Comparison of ENCODE assay signal across 25 cellular contexts in the genomic region with DNA sequence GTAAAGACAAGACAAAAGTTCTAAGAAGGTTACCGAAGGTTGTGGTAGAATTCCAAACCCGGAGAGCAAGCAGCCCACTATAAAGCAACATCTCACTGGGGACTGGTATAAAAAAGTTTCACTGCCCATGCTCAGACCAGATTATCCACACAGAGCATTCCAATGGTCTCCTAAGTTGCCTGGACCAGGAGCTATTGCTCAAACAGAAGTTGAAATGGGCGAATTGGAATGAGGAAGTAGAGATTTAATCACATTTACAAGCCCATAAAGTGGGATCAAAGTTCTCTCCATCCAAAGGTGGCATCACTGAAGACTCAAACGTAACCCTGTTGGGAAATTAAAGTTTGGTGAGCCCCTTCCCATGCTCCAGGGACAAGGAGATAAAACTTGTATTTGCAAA. TPM values are rescaled to one million over a fixed set of nuclear protein-coding genes. Genes with fewer than 3 reads are reported as not detected.
DNase-seq lines count a peak whose midpoint lies in the region; ATAC-seq and TF ChIP-seq lines count a peak whose summit lies in the region.
"Had no signal": no experiment of that assay in that cellular context is flagged by ENCODE, and none has a peak within 500 bp of the region (broad histone marks: within the 10 kb centered on the region; RNA-seq: fewer than 3 reads in every experiment).

No MANE protein-coding gene starts in this region.

- H3K27me3 ChIP-seq in SK-N-SH (ENCODE audit: insufficient read depth) (no peaks in the 10 kb centered on the region), lower lobe of right lung (ENCODE audit: low read depth) (no peaks in the 10 kb centered on the region)
- H3K27me3 ChIP-seq: body of pancreas, neutrophil, upper lobe of right lung had no signal

- H3K9me3 ChIP-seq in SK-N-SH (peaks cover 7% of the 10 kb centered on the region), lower lobe of right lung (no peaks in the 10 kb centered on the region)
- H3K9me3 ChIP-seq: body of pancreas, neutrophil, upper lobe of right lung had no signal

- H3K9ac ChIP-seq in SK-N-SH: no peak overlapping the region

- H3K4me2 ChIP-seq in SK-N-SH: no peak overlapping the region

- H3K9me2 ChIP-seq in SK-N-SH: peaks cover 3% of the 10 kb centered on the region; the same call in 1 of the 2 replicates

- H2AFZ ChIP-seq in SK-N-SH (ENCODE audit: low read depth): 0 out of 2 replicates have a peak overlapping the region, but pooled peaks have one; percentile 18

- no peak for TF ChIP-seq CTCF in AG09309 (IDR thresholded peaks at IDR 0.05; ENCODE audit: control insufficient read depth, insufficient read depth, low read depth, low read length, missing control alignments)
- no peak for TF ChIP-seq CTCF in SK-N-SH (IDR thresholded peaks at IDR 0.05)
- no peak for TF ChIP-seq CTCF in lower lobe of right lung (IDR thresholded peaks at IDR 0.05)

- H3K4me1 ChIP-seq in SK-N-SH (ENCODE audit: control insufficient read depth in 1 of 2, insufficient read depth in 2 of 2, low read depth in 1 of 2, low read length in 1 of 2): peaks cover 0 to 3% of the 10 kb centered on the region in 2 experiments; a peak in 2 of 4 replicates
- H3K4me1 ChIP-seq in lower lobe of right lung: no peaks in the 10 kb centered on the region
- H3K4me1 ChIP-seq: body of pancreas, upper lobe of right lung had no signal

- CTCF ChIA-PET in SK-N-SH (lab: Yijun Ruan, JAX): no interaction called here

- intact Hi-C loops in lower lobe of right lung (cut with DNase I): no loop called here

- POLR2A ChIA-PET in SK-N-SH (lab: Yijun Ruan, JAX): no interaction called here

- 24% methylated on average over 4 of the region's 4 CpGs for WGBS in SK-N-SH (ENCODE audit: low lambda C conversion rate)

- H3K27ac ChIP-seq in SK-N-SH (ENCODE audit: low read depth in 2 of 2, low read length in 1 of 2): no peak overlapping the region
- no peak overlapping the region for H3K27ac ChIP-seq in lower lobe of right lung
- no peak overlapping the region for H3K27ac ChIP-seq in substantia nigra (ENCODE audit: low read depth, low read length, poor library complexity, severe bottlenecking)
- H3K27ac ChIP-seq: body of pancreas, neutrophil, upper lobe of right lung had no signal

- no peak overlapping the region for H3K4me3 ChIP-seq in AG09309 (ENCODE audit: control insufficient read depth, low read depth, low read length)
- no peak overlapping the region for H3K4me3 ChIP-seq in SK-N-SH (ENCODE audit: low read depth in 2 of 2, low read length in 1 of 2)
- no peak overlapping the region for H3K4me3 ChIP-seq in lower lobe of right lung
- H3K4me3 ChIP-seq: body of pancreas, upper lobe of right lung had no signal

- no peaks in the 10 kb centered on the region for H4K20me1 ChIP-seq in SK-N-SH (ENCODE audit: insufficient read depth)

- H3K36me3 ChIP-seq in SK-N-SH (replicated peaks in 1 of 2; ENCODE audit: control insufficient read depth in 1 of 2, insufficient read depth in 2 of 2, low read length in 1 of 2) (no peaks in the 10 kb centered on the region), lower lobe of right lung (no peaks in the 10 kb centered on the region)
- H3K36me3 ChIP-seq: neutrophil, upper lobe of right lung had no signal

- H3K79me2 ChIP-seq in SK-N-SH (ENCODE audit: insufficient read depth): no peaks in the 10 kb centered on the region

- no peaks in the 10 kb centered on the region for H3F3A ChIP-seq in SK-N-SH (replicated peaks; ENCODE audit: insufficient read depth)

- peak; percentile 35 for DNase-seq in AG09309 (ENCODE audit: low read depth)
- peak; percentile 18 for DNase-seq in H4 (ENCODE audit: low spot score)
- no peak for DNase-seq in SK-N-SH
- peak; percentile 64 for DNase-seq in islet precursor cell
- no peak for DNase-seq in lower lobe of right lung
- no peak for DNase-seq in NAMALWA (ENCODE audit: low spot score)
- DNase-seq in substantia nigra (lab: John Stamatoyannopoulos, UW): no peak
- DNase-seq: activated CD4-positive, CD25-positive, alpha-beta regulatory T cell; activated T-cell treated with anti-CD3 and anti-CD28 coated beads, Interleukin-2, amount 50 U/mL, for 72 hours; body of pancreas; cortex of kidney; left ventricle myocardium superior; MV-4-11; NCI-H1930; right cardiac atrium; stimulated activated naive CD8-positive, alpha-beta T cell treated with anti-CD3 and anti-CD28 coated beads, Interleukin-15, Interleukin-2, amounts not matched to agents 100 U/mL and 50 U/mL, for 24 hours; T-helper 2 cell; upper lobe of right lung had no signal

- TF ChIP-seq EP300 in SK-N-SH (IDR thresholded peaks at IDR 0.05; ENCODE audit: borderline replicate concordance in 1 of 2, low read depth in 1 of 2, low read length in 1 of 2): no peak

- ATAC-seq in lower lobe of right lung: no peak
- no peak for ATAC-seq in GM18520 (IDR thresholded peaks at IDR 0.05; ENCODE audit: unreplicated experiment)
- ATAC-seq: activated naive CD4-positive, alpha-beta T cell treated with anti-CD3 and anti-CD28 coated beads, Interleukin-2, amount 50 U/mL, for 72 hours; activated T-cell treated with anti-CD3 and anti-CD28 coated beads, Interleukin-2, amount 50 U/mL, for 72 hours; body of pancreas; left ventricle myocardium superior; right cardiac atrium; Right ventricle myocardium inferior; stimulated activated naive CD8-positive, alpha-beta T cell treated with anti-CD3 and anti-CD28 coated beads, Interleukin-15, Interleukin-2, amounts not matched to agents 100 U/mL and 50 U/mL, for 24 hours; upper lobe of right lung had no signal

- no peak for TF ChIP-seq RAD21 in SK-N-SH (IDR thresholded peaks at IDR 0.05; ENCODE audit: low read length)

TF ChIP-seq in SK-N-SH, 30 proteins besides CTCF, POLR2A, EP300 and RAD21:
- TF ChIP-seq, protein P1, sequence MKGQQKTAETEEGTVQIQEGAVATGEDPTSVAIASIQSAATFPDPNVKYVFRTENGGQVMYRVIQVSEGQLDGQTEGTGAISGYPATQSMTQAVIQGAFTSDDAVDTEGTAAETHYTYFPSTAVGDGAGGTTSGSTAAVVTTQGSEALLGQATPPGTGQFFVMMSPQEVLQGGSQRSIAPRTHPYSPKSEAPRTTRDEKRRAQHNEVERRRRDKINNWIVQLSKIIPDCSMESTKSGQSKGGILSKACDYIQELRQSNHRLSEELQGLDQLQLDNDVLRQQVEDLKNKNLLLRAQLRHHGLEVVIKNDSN (IDR thresholded peaks at IDR 0.05; ENCODE audit: borderline replicate concordance, low read depth): no peak
- TF ChIP-seq ELF1 (IDR thresholded peaks at IDR 0.05): peak; percentile 56; the same call in 1 of the 2 replicates

RNA-seq across cellular contexts. Expression of gene OR2F1, which starts 19.8 kb away (rescaled TPM):
- not detected in 2 replicates for total RNA-seq in H4 (2014; rRNA removed; shearing (Covaris generic))
- 0.10 TPM in 2 replicates for polyA plus RNA-seq in SK-N-SH (2012; rRNA removed)
- polyA plus RNA-seq in SK-N-SH (2012; cell fraction: cytosol; rRNA removed): under 0.01 and 0.03 TPM in 2 replicates
- 0.15 TPM in 1 of 2 replicates, not detected in the other for polyA plus RNA-seq in SK-N-SH (2012; cell fraction: nucleus; rRNA removed)
- not detected for total RNA-seq in lower lobe of right lung
- total RNA-seq: activated naive CD4-positive, alpha-beta T cell treated with anti-CD3 and anti-CD28 coated beads, Interleukin-2, amount 50 U/mL, for 72 hours; activated T-cell treated with anti-CD3 and anti-CD28 coated beads, Interleukin-2, amount 50 U/mL, for 72 hours; body of pancreas; Daoy; epithelial cell of proximal tubule; left ventricle myocardium superior; NCI-H460; right cardiac atrium; Right ventricle myocardium inferior; upper lobe of right lung had no signal
- polyA plus RNA-seq: right cardiac atrium had no signal

RNA-seq across cellular contexts. Expression of gene OR6B1, which starts 25.7 kb away (rescaled TPM):
- total RNA-seq in H4 (2014; rRNA removed; shearing (Covaris generic)): not detected in 2 replicates
- polyA plus RNA-seq in SK-N-SH (2012; rRNA removed): not detected in 2 replicates
- not detected in 2 replicates for polyA plus RNA-seq in SK-N-SH (2012; cell fraction: cytosol; rRNA removed)
- polyA plus RNA-seq in SK-N-SH (2012; cell fraction: nucleus; rRNA removed): not detected in 2 replicates
- not detected for total RNA-seq in lower lobe of right lung
- total RNA-seq: activated naive CD4-positive, alpha-beta T cell treated with anti-CD3 and anti-CD28 coated beads, Interleukin-2, amount 50 U/mL, for 72 hours; activated T-cell treated with anti-CD3 and anti-CD28 coated beads, Interleukin-2, amount 50 U/mL, for 72 hours; body of pancreas; Daoy; epithelial cell of proximal tubule; left ventricle myocardium superior; NCI-H460; right cardiac atrium; Right ventricle myocardium inferior; upper lobe of right lung had no signal
- polyA plus RNA-seq: right cardiac atrium had no signal

RNA-seq across cellular contexts. Expression of gene OR2F2, which starts 39.4 kb away (rescaled TPM):
- total RNA-seq in H4 (2014; rRNA removed; shearing (Covaris generic)): not detected in 2 replicates
- polyA plus RNA-seq in SK-N-SH (2012; rRNA removed): 0.07 and 0.13 TPM in 2 replicates
- polyA plus RNA-seq in SK-N-SH (2012; cell fraction: cytosol; rRNA removed): 0.05 and 0.07 TPM in 2 replicates
- polyA plus RNA-seq in SK-N-SH (2012; cell fraction: nucleus; rRNA removed): 0.20 and 0.21 TPM in 2 replicates
- not detected for total RNA-seq in lower lobe of right lung
- total RNA-seq: activated naive CD4-positive, alpha-beta T cell treated with anti-CD3 and anti-CD28 coated beads, Interleukin-2, amount 50 U/mL, for 72 hours; activated T-cell treated with anti-CD3 and anti-CD28 coated beads, Interleukin-2, amount 50 U/mL, for 72 hours; body of pancreas; Daoy; epithelial cell of proximal tubule; left ventricle myocardium superior; right cardiac atrium; Right ventricle myocardium inferior; upper lobe of right lung had no signal
- polyA plus RNA-seq: right cardiac atrium had no signal

Comparison
In these comparisons a context has a peak if more than half of its experiments do, and no peak if none do; other contexts are left out.
1. DNase-seq: peak in AG09309 (single experiment), H4 (single experiment) and islet precursor cell (single experiment); none in SK-N-SH (single experiment), lower lobe of right lung (single experiment), NAMALWA (single experiment) and substantia nigra (0 of 49).